24 cellular contexts compared by ENCODE assay signal in genomic region chr12:7853557-7853956, GRCh38. TPM values are rescaled to one million over a fixed set of nuclear protein-coding genes. Genes with fewer than 3 reads are reported as not detected.
"Had no signal": no experiment of that assay in that cellular context is flagged by ENCODE, and none has a peak within 500 bp of the region (broad histone marks: within the 10 kb centered on the region; RNA-seq: fewer than 3 reads in every experiment).

No MANE protein-coding gene starts in this region.

- DNase-seq: cerebellar nuclear complex; effector memory CD8-positive, alpha-beta T cell; esophagus squamous epithelium; foreskin keratinocyte; head of caudate nucleus; kidney; left cardiac atrium; left ventricle myocardium superior; mesenchymal stem cell; naive B cell; nephron progenitor cell; psoas muscle; retina; stimulated activated CD4-positive, alpha-beta T cell treated with anti-CD3 and anti-CD28 coated beads, Interleukin-12 subunit alpha, Interleukin-12 subunit beta, amount 100 ng/mL, for 4 hours; stimulated activated naive CD4-positive, alpha-beta T cell treated with Interleukin-2 at 50 U/mL for 16 hours; testis; transverse colon had no signal

- FAIRE-seq: colon, kidney had no signal

- H3K9me3 ChIP-seq: esophagus squamous epithelium, psoas muscle, testis, transverse colon had no signal

- H2AFZ ChIP-seq: hepatocyte had no signal

- H3K36me3 ChIP-seq: esophagus squamous epithelium, transverse colon had no signal

- H3K4me3 Mint-ChIP-seq: dendritic cell treated with granulocyte-macrophage colony-stimulating factor and Interleukin-4, amounts not matched to agents 40 ng/mL and 50 ng/mL, for 4 days; effector memory CD8-positive, alpha-beta T cell; naive B cell; nephron progenitor cell had no signal

- H3K9me3 Mint-ChIP-seq: dendritic cell treated with granulocyte-macrophage colony-stimulating factor and Interleukin-4, amounts not matched to agents 40 ng/mL and 50 ng/mL, for 4 days; effector memory CD8-positive, alpha-beta T cell; naive B cell; nephron progenitor cell had no signal

- H3K4me1 ChIP-seq: esophagus squamous epithelium, foreskin keratinocyte, psoas muscle, testis, transverse colon had no signal

- H3K27ac Mint-ChIP-seq: dendritic cell treated with granulocyte-macrophage colony-stimulating factor and Interleukin-4, amounts not matched to agents 40 ng/mL and 50 ng/mL, for 4 days; effector memory CD8-positive, alpha-beta T cell; nephron progenitor cell had no signal

- ATAC-seq: effector memory CD8-positive, alpha-beta T cell; foreskin keratinocyte; left cardiac atrium; left ventricle myocardium superior; psoas muscle; sciatic nerve had no signal

- H3K4me2 ChIP-seq: hepatocyte had no signal

- H3K27me3 ChIP-seq: foreskin keratinocyte, hepatocyte, testis, transverse colon had no signal

- H3K36me3 Mint-ChIP-seq: naive B cell had no signal

- H3K4me3 ChIP-seq: esophagus squamous epithelium, hepatocyte, lung, psoas muscle, skin epidermis, testis, transverse colon had no signal

- H3K27ac ChIP-seq: epithelial cell of prostate, esophagus squamous epithelium, foreskin keratinocyte, hepatocyte, psoas muscle, skin epidermis, testis, transverse colon had no signal

- H3K4me1 Mint-ChIP-seq: naive B cell had no signal

- H3K79me2 ChIP-seq: hepatocyte had no signal

RNA-seq across cellular contexts. Expression of gene SLC2A14, which starts 19.2 kb away (rescaled TPM):
- total RNA-seq: esophagus squamous epithelium, kidney, left ventricle myocardium superior had no signal
